Comparison of ENCODE assay signal across 10 cellular contexts in the genomic region with DNA sequence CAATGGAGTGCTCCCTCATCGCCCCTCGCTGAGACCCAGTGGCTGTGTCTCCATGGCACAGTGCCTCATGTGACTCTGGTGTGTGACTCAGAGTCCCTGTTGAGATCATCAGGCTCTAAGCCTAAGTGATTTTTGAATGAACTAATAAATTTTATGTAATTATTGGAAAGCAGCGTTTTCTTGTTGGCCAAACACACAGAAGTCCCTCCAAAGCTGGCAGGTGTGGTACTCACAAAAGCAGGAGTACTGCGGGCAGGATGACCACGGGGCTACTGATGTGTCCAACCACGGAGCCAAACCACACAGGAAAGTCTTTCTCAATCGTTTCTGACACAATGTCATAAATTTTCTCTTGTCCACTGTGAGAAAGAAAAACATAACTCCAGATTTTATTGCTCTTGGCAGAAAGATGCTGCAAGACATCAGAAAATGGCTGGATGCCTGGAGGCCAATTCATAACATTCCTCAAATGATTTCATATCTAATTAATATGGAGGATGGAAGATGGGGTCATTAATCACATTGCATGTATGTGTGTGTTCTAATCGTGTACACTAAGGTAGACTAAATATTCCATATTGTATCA. TPM values are rescaled to one million over a fixed set of nuclear protein-coding genes. Genes with fewer than 3 reads are reported as not detected.
DNase-seq lines count a peak whose midpoint lies in the region; ATAC-seq, FAIRE-seq and TF ChIP-seq lines count a peak whose summit lies in the region.
"Had no signal": no experiment of that assay in that cellular context is flagged by ENCODE, and none has a peak within 500 bp of the region (broad histone marks: within the 10 kb centered on the region; RNA-seq: fewer than 3 reads in every experiment).

No MANE protein-coding gene starts in this region.

- no peak overlapping the region for H3K27ac ChIP-seq in AG04450 (ENCODE audit: low read depth, low read length)
- peak overlapping the region; percentile 21 to 68 for H3K27ac ChIP-seq in coronary artery
- H3K27ac ChIP-seq: ovary had no signal

- TF ChIP-seq CTCF in AG04450 (IDR thresholded peaks at IDR 0.05; ENCODE audit: low read depth, low read length) (no peak), coronary artery (IDR thresholded peaks at IDR 0.05) (no peak)

- DNase-seq in AG04450 (ENCODE audit: low read depth, low spot score) (peak; percentile 52), MG63 (peak; percentile 87), coronary artery (ENCODE audit: low spot score) (peak; percentile 67), myocyte (ENCODE audit: low read depth) (peak; percentile 56), GM19239 (ENCODE audit: insufficient read length, low spot score) (no peak), NCI-H526 (lab: John Stamatoyannopoulos, UW) (no peak)
- DNase-seq: OCI-M1 had no signal

- POLR2A ChIA-PET in AG04450 (lab: Yijun Ruan, JAX) = interaction anchor here (0.9 to 1.2 kb wide), 3 partner anchors 11 to 26 kb away, joined by 3 to 4 read pairs (median 4); a partner anchor contains a TSS

- no peaks in the 10 kb centered on the region for H3K36me3 ChIP-seq in MG63
- H3K36me3 ChIP-seq: ovary had no signal

- H3K9me3 ChIP-seq in AG04450 (ENCODE audit: control insufficient read depth, insufficient read depth, low read length) (no peaks in the 10 kb centered on the region), MG63 (no peaks in the 10 kb centered on the region)
- H3K9me3 ChIP-seq: ovary had no signal

- CTCF ChIA-PET in AG04450 (lab: Charles Lee) = interaction anchor here (0.8 to 5.5 kb wide), 3 partner anchors 62 to 73 kb away, joined by 4 to 23 read pairs (median 20); no protein-coding TSS in a partner anchor

- ATAC-seq in GM18907 (IDR thresholded peaks at IDR 0.05; ENCODE audit: unreplicated experiment) (no peak), HG03135 (IDR thresholded peaks at IDR 0.05; ENCODE audit: unreplicated experiment) (no peak)

- no peak for FAIRE-seq in GM19239 (lab: Jason Lieb, UNC)

- H3K4me3 ChIP-seq in AG04450 (ENCODE audit: low read depth, low read length) (no peak overlapping the region), MG63 (no peak overlapping the region), coronary artery (no peak overlapping the region)
- H3K4me3 ChIP-seq: ovary had no signal

- no peaks in the 10 kb centered on the region for H3K27me3 ChIP-seq in AG04450 (ENCODE audit: control insufficient read depth, insufficient read depth, low read length)
- H3K27me3 ChIP-seq in MG63 = no peaks in the 10 kb centered on the region
- H3K27me3 ChIP-seq: ovary had no signal

RNA-seq across cellular contexts. Expression of a gene that starts 14.6 kb away (rescaled TPM):
- polyA plus RNA-seq in AG04450 (2011; rRNA removed) = 19.0 and 20.5 TPM in 2 replicates
- polyA minus RNA-seq in AG04450 (2011; rRNA and poly(A)+ RNA removed) = 17.4 and 21.2 TPM in 2 replicates
- 0.22 and 3.4 TPM in 2 replicates for total RNA-seq in MG63 (2014; rRNA removed; shearing (Covaris generic); ENCODE audit: low replicate concordance)
- total RNA-seq in myocyte = 4.0 and 5.2 TPM in 2 replicates
- 10.6 TPM for polyA plus RNA-seq in myocyte (2012)

RNA-seq across cellular contexts. Expression of a gene that starts 35.5 kb away (rescaled TPM):
- polyA plus RNA-seq in AG04450 (2011; rRNA removed) = not detected in 2 replicates
- polyA minus RNA-seq in AG04450 (2011; rRNA and poly(A)+ RNA removed) = not detected in 2 replicates
- not detected in 2 replicates for total RNA-seq in MG63 (2014; rRNA removed; shearing (Covaris generic); ENCODE audit: low replicate concordance)
- total RNA-seq in myocyte = not detected in 2 replicates
- polyA plus RNA-seq in myocyte (2012) = 0.08 TPM
- polyA plus RNA-seq: ovary had no signal

Comparison
In these comparisons a context has a peak if more than half of its experiments do, and no peak if none do; other contexts are left out.
1. DNase-seq: peak in AG04450 (single experiment), MG63 (single experiment), coronary artery (single experiment) and myocyte (single experiment); none in GM19239 (single experiment) and NCI-H526 (0 of 2).